In the genomic region with DNA sequence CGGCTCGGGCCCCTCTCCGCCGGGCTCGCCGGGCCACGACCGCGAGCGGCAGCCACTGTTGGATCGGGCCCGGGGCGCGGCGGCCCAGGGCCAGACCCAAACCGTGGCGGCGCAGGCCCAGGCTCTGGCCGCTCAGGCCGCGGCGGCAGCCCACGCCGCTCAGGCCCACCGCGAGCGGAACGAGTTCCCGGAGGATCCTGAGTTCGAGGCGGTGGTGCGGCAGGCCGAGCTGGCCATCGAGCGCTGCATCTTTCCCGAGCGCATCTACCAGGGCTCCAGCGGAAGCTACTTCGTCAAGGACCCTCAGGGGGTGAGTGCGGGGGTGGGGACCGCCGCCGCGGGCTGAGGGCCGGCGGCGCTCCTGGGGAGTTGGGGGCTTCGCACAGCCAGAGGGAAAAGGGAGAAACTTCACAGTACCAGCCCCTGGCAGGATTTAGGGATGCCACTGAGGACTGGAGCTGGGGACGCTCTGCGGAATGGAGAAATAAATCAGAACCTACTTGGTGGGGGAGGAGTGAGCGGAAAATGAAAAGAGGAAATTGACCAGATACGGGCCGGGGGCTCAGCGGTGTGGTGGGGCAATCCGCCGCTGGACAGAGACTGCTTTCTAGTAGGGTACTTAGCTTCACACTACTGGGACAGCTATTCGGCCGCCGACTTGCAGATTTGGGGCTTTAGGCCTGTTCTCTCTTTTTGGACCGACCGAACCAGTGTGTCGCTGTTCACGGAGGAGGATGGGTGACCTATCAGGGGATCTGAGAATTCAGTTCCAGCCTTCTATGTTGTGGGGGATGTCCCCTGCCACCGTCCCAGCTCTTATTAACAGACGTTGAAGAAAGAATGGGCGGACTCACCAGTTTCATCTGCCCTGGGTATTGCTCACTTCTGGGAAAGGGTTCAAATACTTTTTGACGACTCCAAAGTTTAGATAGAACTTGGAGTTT, we compare ENCODE assay signal across 8 cellular contexts. TPM values are rescaled to one million over a fixed set of nuclear protein-coding genes. Genes with fewer than 3 reads are reported as not detected.
DNase-seq lines count a peak whose midpoint lies in the region; ATAC-seq and TF ChIP-seq lines count a peak whose summit lies in the region.

No MANE protein-coding gene starts in this region.

- H3K27me3 ChIP-seq in OCI-LY3 (ENCODE audit: low read depth, low read length) (no peaks in the 10 kb centered on the region), iPS-15b (ENCODE audit: control insufficient read depth, insufficient read depth, low read length) (no peaks in the 10 kb centered on the region), gastrocnemius medialis (no peaks in the 10 kb centered on the region)

- H3K9me3 ChIP-seq in OCI-LY3 (ENCODE audit: insufficient read depth, low read length) (no peaks in the 10 kb centered on the region), iPS-15b (ENCODE audit: control insufficient read depth, insufficient read depth, low read length) (no peaks in the 10 kb centered on the region), gastrocnemius medialis (no peaks in the 10 kb centered on the region)

- H2AFZ ChIP-seq in OCI-LY3 (ENCODE audit: low read depth, low read length) = peak overlapping the region; percentile 11; the same call in 1 of the 2 replicates

- peak overlapping the region; percentile 71 for H3K4me2 ChIP-seq in OCI-LY3 (ENCODE audit: low read length)

- H4K20me1 ChIP-seq in OCI-LY3 (ENCODE audit: insufficient read depth, low read length) = peaks cover 7% of the 10 kb centered on the region; the same call in 1 of the 2 replicates

- ATAC-seq in HG02852 (IDR thresholded peaks at IDR 0.05; ENCODE audit: unreplicated experiment) (peak; percentile 25), gastrocnemius medialis (peak; percentile 50 to 53)

- H3K4me3 ChIP-seq in OCI-LY3 (ENCODE audit: low read length) (peak overlapping the region; percentile 99), iPS-15b (ENCODE audit: low read depth, low read length) (peak overlapping the region; percentile 87), gastrocnemius medialis (peak overlapping the region; percentile 74 to 93 (median 88))

- peaks cover 36% of the 10 kb centered on the region for H3K79me2 ChIP-seq in OCI-LY3 (ENCODE audit: low read length)

- in situ Hi-C loops in gastrocnemius medialis (cut with MboI; ENCODE audit: low sequenced_read_pairs in 4 of 4) = no loop called here

- H3K9ac ChIP-seq in OCI-LY3 (ENCODE audit: low read length) = peak overlapping the region; percentile 94
- peak overlapping the region; percentile 54 for H3K9ac ChIP-seq in iPS-15b (ENCODE audit: low read depth, low read length)

- peak in 1 of 2 donors; percentile 8 for TF ChIP-seq POLR2A in gastrocnemius medialis (IDR thresholded peaks at IDR 0.05)

- intact Hi-C loops in gastrocnemius medialis (cut with DNase I; ENCODE audit: low total_unique reads) = loop anchor here (2.0 to 5.0 kb wide), 2 partner anchors 46 to 144 kb away; a partner anchor contains a TSS

- H3K4me1 ChIP-seq in OCI-LY3 (ENCODE audit: low read length) (peaks cover 17% of the 10 kb centered on the region), iPS-15b (ENCODE audit: control insufficient read depth, insufficient read depth, low read length) (no peaks in the 10 kb centered on the region), gastrocnemius medialis (peaks cover 16 to 20% of the 10 kb centered on the region in 2 donors)

- DNase-seq in DMS53 (lab: John Stamatoyannopoulos, UW) (peak; percentile 81), DMS53 treated with DMSO at 0.1 percent for 48 hours (lab: John Stamatoyannopoulos, UW; ENCODE audit: unreplicated experiment) (no peak), astrocyte of the hippocampus (ENCODE audit: low read depth, low spot score) (peak; percentile 63), gastrocnemius medialis (peak in 1 of 2 donors; percentile 4), DMS114 treated with DMSO at 0.1 percent for 48 hours (lab: John Stamatoyannopoulos, UW; ENCODE audit: unreplicated experiment) (no peak)

- no peak for TF ChIP-seq CTCF in OCI-LY3 (IDR thresholded peaks at IDR 0.05; ENCODE audit: low read depth, low read length)
- no peak for TF ChIP-seq CTCF in gastrocnemius medialis (IDR thresholded peaks at IDR 0.05 in 4 of 5, conservative IDR thresholded peaks at IDR 0.05 in 1 of 5)

- H3K27ac ChIP-seq in OCI-LY3 (ENCODE audit: low read length) = peak overlapping the region; percentile 79
- peak overlapping the region; percentile 60 to 85 (median 73) for H3K27ac ChIP-seq in gastrocnemius medialis

- H3K36me3 ChIP-seq in OCI-LY3 (replicated peaks; ENCODE audit: low read depth, low read length) (peaks cover 13% of the 10 kb centered on the region), iPS-15b (ENCODE audit: control insufficient read depth, insufficient read depth, low read length) (no peaks in the 10 kb centered on the region), gastrocnemius medialis (peaks cover 0 to 11% of the 10 kb centered on the region in 2 donors)

RNA-seq across cellular contexts. Expression of a gene that starts 0.7 kb away (rescaled TPM):
- 10 to 100 TPM; 16.1 to 18.5 (median 17.9) TPM for total RNA-seq in gastrocnemius medialis

RNA-seq across cellular contexts. Expression of a gene that starts 7.8 kb away (rescaled TPM):
- total RNA-seq in gastrocnemius medialis = 1 to 10 TPM in 3 of 4 donors, under 1 TPM in 1; 0.51 to 8.7 (median 2.1) TPM

RNA-seq across cellular contexts. Expression of a gene that starts 45.9 kb away (rescaled TPM):
- 10 to 100 TPM in 1 of 4 donors, 1 to 10 TPM in 3; 1.4 to 14.1 (median 3.0) TPM for total RNA-seq in gastrocnemius medialis

RNA-seq across cellular contexts. Expression of a gene that starts 51.6 kb away (rescaled TPM):
- under 1 TPM in 2 of 4 donors, not detected in 2; 0.41 to 0.55 TPM for total RNA-seq in gastrocnemius medialis

RNA-seq across cellular contexts. Expression of a gene that starts 57.0 kb away (rescaled TPM):
- total RNA-seq in gastrocnemius medialis = 10 to 100 TPM in 1 of 4 donors, 1 to 10 TPM in 1, under 1 TPM in 2; 0.27 to 11.2 (median 4.1) TPM

Comparison
In these comparisons a context has a peak if more than half of its experiments do, and no peak if none do; other contexts are left out.
1. DNase-seq: peak in DMS53 (single experiment) and astrocyte of the hippocampus (single experiment); none in DMS53 treated with DMSO at 0.1 percent for 48 hours (single experiment) and DMS114 treated with DMSO at 0.1 percent for 48 hours (single experiment).
2. Peak in every context shown above with its lines, with median percentiles within 50 percentile points of each other: H3K4me3 ChIP-seq.